ENCODE assay signal across 1 cellular context in genomic region chr19:44903602-44904425, GRCh38.
TF ChIP-seq lines count a peak whose summit lies in the region.

No MANE protein-coding gene starts in this region.

TF ChIP-seq in HepG2, 621 proteins besides CTCF, POLR2A, EP300 and RAD21 (continued from another document and continues in another):
- no peak for TF ChIP-seq HES4 (CRISPR knock-in tag; IDR thresholded peaks at IDR 0.05; ENCODE audit: borderline replicate concordance)
- peak; percentile 89 for TF ChIP-seq MED1 (CRISPR knock-in tag; IDR thresholded peaks at IDR 0.05)
- no peak for TF ChIP-seq PREB (CRISPR knock-in tag; IDR thresholded peaks at IDR 0.05)
- peak; percentile 39 to 80; a peak in 3 of 4 replicates for TF ChIP-seq HMGXB4 (CRISPR knock-in tag; IDR thresholded peaks at IDR 0.05; ENCODE audit: borderline replicate concordance in 1 of 2, low read depth in 1 of 2)
- TF ChIP-seq ZNF83 (CRISPR knock-in tag; IDR thresholded peaks at IDR 0.05; ENCODE audit: borderline replicate concordance): peak; percentile 69; the same call in 1 of the 2 replicates
- TF ChIP-seq ZSCAN21 (CRISPR knock-in tag; IDR thresholded peaks at IDR 0.05; ENCODE audit: borderline replicate concordance): no peak
- no peak; the same call in 1 of the 2 replicates for TF ChIP-seq NR1H2 (CRISPR knock-in tag; IDR thresholded peaks at IDR 0.05; ENCODE audit: borderline replicate concordance, low read depth)
- TF ChIP-seq KLF13 (CRISPR knock-in tag; IDR thresholded peaks at IDR 0.05): no peak; the same call in 1 of the 2 replicates
- TF ChIP-seq ZFP36L1 (CRISPR knock-in tag; IDR thresholded peaks at IDR 0.05): peak; percentile 60; the same call in 1 of the 2 replicates
- no peak; the same call in 1 of the 2 replicates for TF ChIP-seq HMG20A (CRISPR knock-in tag; IDR thresholded peaks at IDR 0.05; ENCODE audit: borderline replicate concordance)
- peak; percentile 82; the same call in 1 of the 2 replicates for TF ChIP-seq SMAD3 (CRISPR knock-in tag; IDR thresholded peaks at IDR 0.05)
- TF ChIP-seq HINFP (CRISPR knock-in tag; IDR thresholded peaks at IDR 0.05; ENCODE audit: low read depth): peak; percentile 76; the same call in 1 of the 2 replicates
- TF ChIP-seq ARNT2 (CRISPR knock-in tag; IDR thresholded peaks at IDR 0.05; ENCODE audit: low read depth): peak; percentile 62
- TF ChIP-seq ZBTB25 (CRISPR knock-in tag; IDR thresholded peaks at IDR 0.05): no peak
- no peak for TF ChIP-seq ZNF7 (CRISPR knock-in tag; IDR thresholded peaks at IDR 0.05)
- no peak; the same call in 1 of the 2 replicates for TF ChIP-seq SP2 (CRISPR knock-in tag; IDR thresholded peaks at IDR 0.05)
- TF ChIP-seq ZXDC (CRISPR knock-in tag; IDR thresholded peaks at IDR 0.05): no peak
- TF ChIP-seq ZNF670 (CRISPR knock-in tag; IDR thresholded peaks at IDR 0.05; ENCODE audit: borderline replicate concordance): peak; percentile 88; the same call in 1 of the 2 replicates
- TF ChIP-seq ZBTB20 (CRISPR knock-in tag; IDR thresholded peaks at IDR 0.05; ENCODE audit: borderline replicate concordance, low read depth): peak; percentile 46; the same call in 1 of the 2 replicates
- TF ChIP-seq EHMT2 (IDR thresholded peaks at IDR 0.05; ENCODE audit: borderline replicate concordance, low read depth, low read length): no peak
- TF ChIP-seq ZNF441 (CRISPR knock-in tag; IDR thresholded peaks at IDR 0.05; ENCODE audit: borderline replicate concordance): 0 out of 2 replicates have a peak, but pooled peaks have one; percentile 21
- TF ChIP-seq ZNF816 (CRISPR knock-in tag; IDR thresholded peaks at IDR 0.05; ENCODE audit: borderline replicate concordance): peak; percentile 39; the same call in 1 of the 2 replicates
- peak; percentile 76 for TF ChIP-seq NCOA2 (CRISPR knock-in tag; IDR thresholded peaks at IDR 0.05)
- TF ChIP-seq ZNF326 (CRISPR knock-in tag; IDR thresholded peaks at IDR 0.05; ENCODE audit: borderline replicate concordance): peak; percentile 56; the same call in 1 of the 2 replicates
- no peak for TF ChIP-seq SCMH1 (CRISPR knock-in tag; IDR thresholded peaks at IDR 0.05; ENCODE audit: borderline replicate concordance)
- TF ChIP-seq KDM3A (CRISPR knock-in tag; IDR thresholded peaks at IDR 0.05; ENCODE audit: low read depth): peak; percentile 91; the same call in 1 of the 2 replicates
- TF ChIP-seq TSC22D2 (CRISPR knock-in tag; IDR thresholded peaks at IDR 0.05; ENCODE audit: borderline replicate concordance): no peak
- peak; percentile 63; the same call in 1 of the 2 replicates for TF ChIP-seq FOXJ3 (CRISPR knock-in tag; IDR thresholded peaks at IDR 0.05; ENCODE audit: borderline replicate concordance)
- TF ChIP-seq ZNF850 (CRISPR knock-in tag; conservative IDR thresholded peaks at IDR 0.05): no peak
- TF ChIP-seq KLF12 (CRISPR knock-in tag; IDR thresholded peaks at IDR 0.05; ENCODE audit: borderline replicate concordance): no peak
- TF ChIP-seq HNF1A (IDR thresholded peaks at IDR 0.05; ENCODE audit: low read depth): no peak
- TF ChIP-seq HNF1A (CRISPR knock-in tag; IDR thresholded peaks at IDR 0.05; ENCODE audit: borderline replicate concordance): peak; percentile 70; the same call in 1 of the 2 replicates
- TF ChIP-seq ZKSCAN1 (IDR thresholded peaks at IDR 0.05; ENCODE audit: low read length): no peak
- peak; percentile 69 for TF ChIP-seq ZBTB38 (CRISPR knock-in tag; IDR thresholded peaks at IDR 0.05)
- peak; percentile 72; the same call in 1 of the 2 replicates for TF ChIP-seq MEIS1 (CRISPR knock-in tag; IDR thresholded peaks at IDR 0.05; ENCODE audit: borderline replicate concordance)
- TF ChIP-seq PTBP1 (IDR thresholded peaks at IDR 0.05; ENCODE audit: low read depth, low read length, poor library complexity, severe bottlenecking): no peak
- no peak for TF ChIP-seq HDAC6 (IDR thresholded peaks at IDR 0.05; ENCODE audit: low read depth, low read length)
- TF ChIP-seq ZNF431 (CRISPR knock-in tag; IDR thresholded peaks at IDR 0.05; ENCODE audit: borderline replicate concordance, low read depth): no peak
- peak; percentile 50; the same call in 1 of the 2 replicates for TF ChIP-seq ZHX1 (CRISPR knock-in tag; IDR thresholded peaks at IDR 0.05; ENCODE audit: low read depth)
- no peak for TF ChIP-seq RARG (CRISPR knock-in tag; IDR thresholded peaks at IDR 0.05; ENCODE audit: low read depth)
- TF ChIP-seq NFE2L2 (IDR thresholded peaks at IDR 0.05; ENCODE audit: low read length): no peak
- TF ChIP-seq ESRRA (CRISPR knock-in tag; IDR thresholded peaks at IDR 0.05; ENCODE audit: low read depth): peak; percentile 99
- TF ChIP-seq AGO1 (IDR thresholded peaks at IDR 0.05; ENCODE audit: low read depth, low read length, poor library complexity, severe bottlenecking): peak; percentile 63
- peak; percentile 50 for TF ChIP-seq ZBTB2 (CRISPR knock-in tag; IDR thresholded peaks at IDR 0.05; ENCODE audit: low read depth)
- TF ChIP-seq ZKSCAN5 (CRISPR knock-in tag; IDR thresholded peaks at IDR 0.05): no peak
- peak; percentile 36 for TF ChIP-seq ZNF274 (CRISPR knock-in tag; IDR thresholded peaks at IDR 0.05)
- TF ChIP-seq DDIT3 (CRISPR knock-in tag; IDR thresholded peaks at IDR 0.05): 0 out of 2 replicates have a peak, but pooled peaks have one; percentile 50
- no peak; the same call in 1 of the 2 replicates for TF ChIP-seq SMC3 (IDR thresholded peaks at IDR 0.05; ENCODE audit: low read length)
- peak; percentile 82; the same call in 1 of the 2 replicates for TF ChIP-seq SMYD3 (CRISPR knock-in tag; IDR thresholded peaks at IDR 0.05)
